19 cellular contexts compared by ENCODE assay signal in genomic region chr20:54140927-54141566, GRCh38. TPM values are rescaled to one million over a fixed set of nuclear protein-coding genes. Genes with fewer than 3 reads are reported as not detected.
A peak's percentile ranks its signal among the peaks of the same experiment; 100 is the strongest.
DNase-seq lines count a peak whose midpoint lies in the region; ATAC-seq lines count a peak whose summit lies in the region.
"Had no signal": no experiment of that assay in that cellular context is flagged by ENCODE, and none has a peak within 500 bp of the region (broad histone marks: within the 10 kb centered on the region; RNA-seq: fewer than 3 reads in every experiment).

No MANE protein-coding gene starts in this region.

- DNase-seq in Caki2 (ENCODE audit: low read depth) (peak; percentile 36), M059J (ENCODE audit: low read depth) (peak; percentile 97), astrocyte of the hippocampus (ENCODE audit: low read depth, low spot score) (peak; percentile 78), kidney glomerular epithelial cell (lab: John Stamatoyannopoulos, UW) (peak; percentile 59), hepatic stellate cell (ENCODE audit: low spot score) (no peak), DMS114 treated with DMSO at 0.1 percent for 48 hours (lab: John Stamatoyannopoulos, UW; ENCODE audit: unreplicated experiment) (no peak), hippocampal formation (lab: John Stamatoyannopoulos, UW) (no peak)
- DNase-seq: activated naive CD4-positive, alpha-beta T cell; DMS53; effector CD4-positive, alpha-beta T cell; gastrocnemius medialis; NCI-H146; NCI-H510A treated with DMSO at 0.1 percent for 48 hours; OCI-M1; stimulated activated naive CD8-positive, alpha-beta T cell treated with anti-CD3 and anti-CD28 coated beads, Interleukin-15, Interleukin-2, amounts not matched to agents 100 U/mL and 50 U/mL, for 24 hours had no signal

- in situ Hi-C loops in Caki2 (cut with HindIII; ENCODE audit: low pct_unique_long_range_greater_than_20kb, low sequenced_read_pairs), result no loop called here

- ATAC-seq in HG03521 (IDR thresholded peaks at IDR 0.05; ENCODE audit: unreplicated experiment), result no peak
- ATAC-seq: gastrocnemius medialis; stimulated activated naive CD8-positive, alpha-beta T cell treated with anti-CD3 and anti-CD28 coated beads, Interleukin-15, Interleukin-2, amounts not matched to agents 100 U/mL and 50 U/mL, for 24 hours; WTC11 had no signal

RNA-seq across cellular contexts. Expression of gene CYP24A1, which starts 32.7 kb away (rescaled TPM):
- total RNA-seq in Caki2 (2014; rRNA removed; shearing (Covaris generic); ENCODE audit: low replicate concordance), result 154 and 180 TPM in 2 replicates
- 32.8 and 39.6 TPM in 2 replicates for total RNA-seq in M059J (2014; rRNA removed; shearing (Covaris generic))
- total RNA-seq: cardiac muscle cell, mesenteric fat pad, WTC11 had no signal

Comparison
In these comparisons a context has a peak if more than half of its experiments do, and no peak if none do; other contexts are left out.
1. DNase-seq: peak in Caki2 (single experiment), M059J (single experiment), astrocyte of the hippocampus (single experiment) and kidney glomerular epithelial cell (single experiment); none in hepatic stellate cell (single experiment), DMS114 treated with DMSO at 0.1 percent for 48 hours (single experiment) and hippocampal formation (0 of 2).